ENCODE assay signal across 20 cellular contexts in the genomic region with DNA sequence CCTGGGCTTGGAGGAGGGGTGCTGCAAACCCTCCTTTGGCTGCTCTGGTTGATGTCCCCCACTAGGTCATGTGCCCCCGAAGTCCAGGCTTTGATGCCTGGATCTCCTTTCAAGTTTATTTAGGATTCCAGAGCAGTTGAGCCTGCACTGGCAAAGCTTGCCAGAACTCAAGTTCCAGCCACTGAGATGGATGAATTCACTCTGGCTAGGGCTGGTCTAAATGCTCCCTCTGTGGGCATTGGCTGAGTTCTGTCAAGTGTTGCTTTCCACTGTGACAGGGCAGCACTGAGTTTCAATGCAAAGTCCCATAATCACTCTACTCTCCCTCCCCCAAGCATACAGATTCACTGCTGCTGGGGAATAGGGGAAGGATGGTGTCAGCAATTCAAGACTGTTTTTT. TPM values are rescaled to one million over a fixed set of nuclear protein-coding genes. Genes with fewer than 3 reads are reported as not detected.
DNase-seq lines count a peak whose midpoint lies in the region; ATAC-seq and TF ChIP-seq lines count a peak whose summit lies in the region.
"Had no signal": no experiment of that assay in that cellular context is flagged by ENCODE, and none has a peak within 500 bp of the region (broad histone marks: within the 10 kb centered on the region; RNA-seq: fewer than 3 reads in every experiment).

No MANE protein-coding gene starts in this region.

- peak overlapping the region; percentile 96 for H2BK5ac ChIP-seq in IMR-90 (ENCODE audit: low read depth, low read length, poor library complexity, severe bottlenecking)

- H3K36me3 ChIP-seq in IMR-90 (ENCODE audit: control insufficient read depth, insufficient read depth, low read length) (no peaks in the 10 kb centered on the region), adipocyte (ENCODE audit: control insufficient read depth, insufficient read depth, low read length, severe bottlenecking) (peaks cover 20% of the 10 kb centered on the region)

- H3K9ac ChIP-seq in IMR-90 (ENCODE audit: low read depth, low read length) (no peak overlapping the region), adipocyte (ENCODE audit: low read length) (peak overlapping the region; percentile 17)
- H3K9ac ChIP-seq: GM23248 had no signal

- H3K23ac ChIP-seq in IMR-90 (ENCODE audit: low read depth, low read length): peak overlapping the region; percentile 1

- no peak overlapping the region; the same call in 1 of the 2 replicates for H3K4me2 ChIP-seq in IMR-90 (ENCODE audit: low read depth, low read length)
- H3K4me2 ChIP-seq: A549 had no signal

- TF ChIP-seq CTCF in IMR-90 (conservative IDR thresholded peaks at IDR 0.05; ENCODE audit: low read depth, low read length): no peak

- peak overlapping the region; percentile 49 for H2BK20ac ChIP-seq in IMR-90 (ENCODE audit: low read depth, low read length)

- H4K20me1 ChIP-seq in IMR-90 (ENCODE audit: insufficient read depth, low read length): no peaks in the 10 kb centered on the region

- peak overlapping the region; percentile 93; the same call in 1 of the 2 replicates for H2AK5ac ChIP-seq in IMR-90 (ENCODE audit: low read depth, low read length)

- ATAC-seq in IMR-90 (ENCODE audit: low read depth) (peak; percentile 62), HG03439 (IDR thresholded peaks at IDR 0.05; ENCODE audit: unreplicated experiment) (no peak), HG03354 (IDR thresholded peaks at IDR 0.05; ENCODE audit: poor library complexity, severe bottlenecking, unreplicated experiment) (no peak)
- ATAC-seq: A549 had no signal

- H3K18ac ChIP-seq in IMR-90 (ENCODE audit: low read depth, low read length): peak overlapping the region; percentile 51

- H3K14ac ChIP-seq in IMR-90 (replicated peaks; ENCODE audit: low read depth, low read length): peak overlapping the region; percentile 61

- no peaks in the 10 kb centered on the region for H3K27me3 ChIP-seq in IMR-90 (ENCODE audit: control insufficient read depth, insufficient read depth, low read length)
- H3K27me3 ChIP-seq in adipocyte (replicated peaks; ENCODE audit: control insufficient read depth, insufficient read depth, low read length): no peaks in the 10 kb centered on the region

- intact Hi-C loops in IMR-90 (cut with micrococcal nuclease): no loop called here

- peak overlapping the region; percentile 44; the same call in 1 of the 2 replicates for H3K27ac ChIP-seq in IMR-90 (ENCODE audit: insufficient read depth, low read length)
- H3K27ac ChIP-seq: A549, GM23248 had no signal

- no peak for TF ChIP-seq POLR2A in IMR-90 (IDR thresholded peaks at IDR 0.05; ENCODE audit: low read depth, low read length)

- POLR2A ChIA-PET in IMR-90 (lab: Charles Lee; ENCODE audit: unreplicated experiment): interaction anchor here (0.6 kb wide), 1 partner anchor 169 kb away, joined by 4 read pairs; no protein-coding TSS in a partner anchor

- H4K8ac ChIP-seq in IMR-90 (ENCODE audit: low read depth in 2 of 2, low read length in 2 of 2): peak overlapping the region; percentile 7 to 35; a peak in 2 of 4 replicates

- H4K5ac ChIP-seq in IMR-90 (ENCODE audit: low read depth, low read length): peak overlapping the region; percentile 43

- H3K79me1 ChIP-seq in IMR-90 (ENCODE audit: low read depth in 1 of 2, low read length in 2 of 2): peaks cover 1 to 36% of the 10 kb centered on the region in 2 experiments; a peak in 3 of 4 replicates

- in situ Hi-C loops in IMR-90 (cut with MboI; ENCODE audit: low sequenced_read_pairs): no loop called here

- CTCF ChIA-PET in IMR-90 (lab: Yijun Ruan, JAX): interaction anchor here (0.7 kb wide), 1 partner anchor 11 kb away, joined by 3 read pairs; no protein-coding TSS in a partner anchor

- peaks cover 10% of the 10 kb centered on the region for H3K9me1 ChIP-seq in IMR-90 (ENCODE audit: insufficient read depth, low read length)

- H3K56ac ChIP-seq in IMR-90 (ENCODE audit: extremely low read depth, insufficient read depth, low read length): no peak overlapping the region

- WGBS in IMR-90 (ENCODE audit: extremely low coverage in 2 of 2, insufficient read length in 1 of 2), 2 experiments: 0% methylated on average over 1 of the region's 1 CpG; no CpG with 5 or more reads in 1 of the 2 experiments

- H2AFZ ChIP-seq in IMR-90 (replicated peaks; ENCODE audit: low read length, poor library complexity): peak overlapping the region; percentile 1
- H2AFZ ChIP-seq: GM23248 had no signal

- peak overlapping the region; percentile 96 for H2BK120ac ChIP-seq in IMR-90 (ENCODE audit: low read depth, low read length)

- peak overlapping the region; percentile 72 for H4K91ac ChIP-seq in IMR-90 (ENCODE audit: insufficient read depth, low read depth, low read length)

- H2AK9ac ChIP-seq in IMR-90 (replicated peaks; ENCODE audit: low read depth, low read length, poor library complexity): peak overlapping the region; percentile 8

- TF ChIP-seq RAD21 in IMR-90 (IDR thresholded peaks at IDR 0.05; ENCODE audit: low read length): no peak

- H3K9me3 ChIP-seq in IMR-90 (ENCODE audit: control insufficient read depth, insufficient read depth, low read length) (no peaks in the 10 kb centered on the region), adipocyte (ENCODE audit: control insufficient read depth, low read length) (no peaks in the 10 kb centered on the region)
- H3K9me3 ChIP-seq: A549 had no signal

- BruUV-seq in IMR-90 (replicated peaks; lab: Mats Ljungman, UMichigan): no TSS peak

- H3K4me3 ChIP-seq in IMR-90 (ENCODE audit: insufficient read depth, low read depth, low read length) (no peak overlapping the region), adipocyte (ENCODE audit: low read length) (no peak overlapping the region)
- H3K4me3 ChIP-seq: A549, GM23248 had no signal

- H2BK15ac ChIP-seq in IMR-90 (ENCODE audit: low read depth, low read length): peak overlapping the region; percentile 72; the same call in 2 of the 3 replicates

- peak overlapping the region; percentile 90 for H3K4ac ChIP-seq in IMR-90 (ENCODE audit: low read depth, low read length)

- DNase-seq in EH (ENCODE audit: low read depth) (peak; percentile 35), IMR-90 (no peak), adipocyte (ENCODE audit: low read depth) (no peak), fibroblast of peridontal ligament (ENCODE audit: extremely low read depth) (peak; percentile 39), glomerular visceral epithelial cell (ENCODE audit: extremely low spot score) (no peak)
- DNase-seq in activated CD4-positive, alpha-beta T cell treated with anti-CD3 and anti-CD28 coated beads for 4 hours: no peak
- DNase-seq: 8988T; ACHN; C1 segment of cervical spinal cord; Calu3; CD4-positive, alpha-beta memory T cell; COR-L47; DMS53; DMS79 treated with DMSO at 0.1 percent for 48 hours; GM23248; H7; HCEC 1CT had no signal

- dilution Hi-C loops in IMR-90 (cut with HindIII; ENCODE audit: low sequenced_read_pairs, unreplicated experiment): no loop called here

- H3K4me1 ChIP-seq in IMR-90 (ENCODE audit: control insufficient read depth, insufficient read depth, low read length) (peaks cover 20% of the 10 kb centered on the region), adipocyte (ENCODE audit: control insufficient read depth, insufficient read depth, low read length) (peaks cover 32% of the 10 kb centered on the region)
- H3K4me1 ChIP-seq: A549 had no signal

TF ChIP-seq in IMR-90, 13 proteins besides CTCF, POLR2A, EP300 and RAD21:
- TF ChIP-seq, protein P1, sequence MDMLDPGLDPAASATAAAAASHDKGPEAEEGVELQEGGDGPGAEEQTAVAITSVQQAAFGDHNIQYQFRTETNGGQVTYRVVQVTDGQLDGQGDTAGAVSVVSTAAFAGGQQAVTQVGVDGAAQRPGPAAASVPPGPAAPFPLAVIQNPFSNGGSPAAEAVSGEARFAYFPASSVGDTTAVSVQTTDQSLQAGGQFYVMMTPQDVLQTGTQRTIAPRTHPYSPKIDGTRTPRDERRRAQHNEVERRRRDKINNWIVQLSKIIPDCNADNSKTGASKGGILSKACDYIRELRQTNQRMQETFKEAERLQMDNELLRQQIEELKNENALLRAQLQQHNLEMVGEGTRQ (IDR thresholded peaks at IDR 0.05; ENCODE audit: low read depth, low read length): peak; percentile 22; the same call in 1 of the 2 replicates
- TF ChIP-seq NFE2L2 (IDR thresholded peaks at IDR 0.05; ENCODE audit: low read depth, low read length) (no peak), CEBPB (IDR thresholded peaks at IDR 0.05; ENCODE audit: low read depth, low read length) (no peak), MAFK (IDR thresholded peaks at IDR 0.05; ENCODE audit: low read depth, low read length) (no peak)

RNA-seq across cellular contexts. Expression of a gene that starts 17.8 kb away (rescaled TPM):
- 367 and 485 TPM in 2 replicates for total RNA-seq in IMR-90 (2012; rRNA removed)
- polyA plus RNA-seq in IMR-90 (2012; rRNA removed): 222 and 266 TPM in 2 replicates
- polyA plus RNA-seq in IMR-90 (2012; cell fraction: cytosol; rRNA removed): 78.3 and 114 TPM in 2 replicates
- 533 and 693 TPM in 2 replicates for polyA plus RNA-seq in IMR-90 (2012; cell fraction: nucleus; rRNA removed; ENCODE audit: low replicate concordance)

Comparison
In these comparisons a context has a peak if more than half of its experiments do, and no peak if none do; other contexts are left out.
1. DNase-seq: peak in EH (single experiment) and fibroblast of peridontal ligament (single experiment); none in IMR-90 (single experiment), adipocyte (single experiment), glomerular visceral epithelial cell (single experiment) and activated CD4-positive, alpha-beta T cell treated with anti-CD3 and anti-CD28 coated beads for 4 hours (0 of 2).